In genomic region chr16:57632568-57632967, GRCh38 we compare ENCODE assay signal across 2 cellular contexts.
TF ChIP-seq lines count a peak whose summit lies in the region.

No MANE protein-coding gene starts in this region.

TF ChIP-seq in HepG2, 621 proteins besides CTCF, POLR2A, EP300 and RAD21:
- TF ChIP-seq STAT5B (CRISPR knock-in tag; IDR thresholded peaks at IDR 0.05) (no peak), ZNF768 (CRISPR knock-in tag; IDR thresholded peaks at IDR 0.05) (peak; percentile 37; the same call in 1 of the 2 replicates), HNRNPL (IDR thresholded peaks at IDR 0.05; ENCODE audit: low read depth, low read length) (0 out of 2 replicates have a peak, but pooled peaks have one; percentile 58)
TF ChIP-seq in HepG2: peak in this region for 2.

TF ChIP-seq in K562, 482 proteins besides CTCF, POLR2A, EP300 and RAD21:
- TF ChIP-seq NCOA2 (IDR thresholded peaks at IDR 0.05; ENCODE audit: partially characterized antibody in 2 of 2) = no peak
- TF ChIP-seq NRF1 (conservative IDR thresholded peaks at IDR 0.05 in 1 of 2, IDR thresholded peaks at IDR 0.05 in 1 of 2) = peak; percentile 39 to 45; a peak in 2 of 4 replicates
